In the genomic region with DNA sequence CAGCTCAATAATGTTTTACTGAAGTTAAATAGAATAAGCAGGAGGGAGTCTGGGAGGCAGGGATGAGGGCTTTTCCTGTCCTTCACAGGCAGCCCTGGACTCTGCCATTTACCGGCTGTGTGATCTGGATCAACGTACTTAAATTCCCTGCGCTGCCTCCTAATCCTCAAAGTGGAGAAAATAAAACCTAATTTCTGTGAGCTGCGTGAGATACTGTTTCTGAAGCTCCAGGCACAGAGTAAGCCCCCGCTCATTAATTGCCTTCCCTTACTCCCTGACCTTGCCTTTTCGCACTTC, we compare ENCODE assay signal across 9 cellular contexts. TPM values are rescaled to one million over a fixed set of nuclear protein-coding genes. Genes with fewer than 3 reads are reported as not detected.
DNase-seq lines count a peak whose midpoint lies in the region; ATAC-seq and TF ChIP-seq lines count a peak whose summit lies in the region.
"Had no signal": no experiment of that assay in that cellular context is flagged by ENCODE, and none has a peak within 500 bp of the region (broad histone marks: within the 10 kb centered on the region; RNA-seq: fewer than 3 reads in every experiment).

No MANE protein-coding gene starts in this region.

- H3K9me3 Mint-ChIP-seq in HFFc6 (no peaks in the 10 kb centered on the region), immature natural killer cell (no peaks in the 10 kb centered on the region)
- H3K9me3 Mint-ChIP-seq in activated T-helper 17 cell treated with anti-CD3 and anti-CD28 coated beads, Interleukin-2, amount 50 U/mL, for 72 hours: no peaks in the 10 kb centered on the region
- H3K9me3 Mint-ChIP-seq in stimulated activated effector memory CD8-positive, alpha-beta T cell treated with anti-CD3 and anti-CD28 coated beads, Interleukin-12 subunit alpha, Interleukin-12 subunit beta, amount 100 ng/mL, for 72 hours: no peaks in the 10 kb centered on the region

- peak overlapping the region; percentile 98 for H3K4me3 Mint-ChIP-seq in HFFc6
- H3K4me3 Mint-ChIP-seq in activated T-helper 17 cell treated with anti-CD3 and anti-CD28 coated beads, Interleukin-2, amount 50 U/mL, for 72 hours: peak overlapping the region; percentile 66
- peak overlapping the region; percentile 65 to 76 (median 71) for H3K4me3 Mint-ChIP-seq in immature natural killer cell
- H3K4me3 Mint-ChIP-seq in stimulated activated effector memory CD8-positive, alpha-beta T cell treated with anti-CD3 and anti-CD28 coated beads, Interleukin-12 subunit alpha, Interleukin-12 subunit beta, amount 100 ng/mL, for 72 hours: peak overlapping the region; percentile 79

- H3K36me3 Mint-ChIP-seq in HFFc6 (ENCODE audit: low read depth) (no peaks in the 10 kb centered on the region), immature natural killer cell (no peaks in the 10 kb centered on the region)
- no peaks in the 10 kb centered on the region for H3K36me3 Mint-ChIP-seq in activated T-helper 17 cell treated with anti-CD3 and anti-CD28 coated beads, Interleukin-2, amount 50 U/mL, for 72 hours (ENCODE audit: low read depth)
- no peaks in the 10 kb centered on the region for H3K36me3 Mint-ChIP-seq in stimulated activated effector memory CD8-positive, alpha-beta T cell treated with anti-CD3 and anti-CD28 coated beads, Interleukin-12 subunit alpha, Interleukin-12 subunit beta, amount 100 ng/mL, for 72 hours

- ATAC-seq in activated T-helper 17 cell treated with anti-CD3 and anti-CD28 coated beads, Interleukin-2, amount 50 U/mL, for 72 hours (replicated peaks): no peak
- ATAC-seq in stimulated activated effector memory CD8-positive, alpha-beta T cell treated with anti-CD3 and anti-CD28 coated beads, Interleukin-12 subunit alpha, Interleukin-12 subunit beta, amount 100 ng/mL, for 72 hours: no peak

- DNase-seq in HFFc6 (no peak), immature natural killer cell (no peak), UCSD-AML1 (lab: John Stamatoyannopoulos, UW; ENCODE audit: unreplicated experiment) (no peak), NCI-H510A treated with DMSO at 0.1 percent for 48 hours (lab: John Stamatoyannopoulos, UW) (no peak)
- no peak for DNase-seq in stimulated activated effector memory CD8-positive, alpha-beta T cell treated with anti-CD3 and anti-CD28 coated beads, Interleukin-12 subunit alpha, Interleukin-12 subunit beta, amount 100 ng/mL, for 72 hours (ENCODE audit: low spot score in 2 of 2)
- no peak for DNase-seq in stimulated activated CD4-positive, alpha-beta T cell treated with anti-CD3 and anti-CD28 coated beads, Interleukin-12 subunit alpha, Interleukin-12 subunit beta, amount 100 ng/mL, for 4 hours
- no peak for DNase-seq in stimulated activated naive CD4-positive, alpha-beta T cell (lab: John Stamatoyannopoulos, UW)

- H3K4me1 Mint-ChIP-seq in HFFc6 (ENCODE audit: low read depth): peaks cover 28% of the 10 kb centered on the region
- peaks cover 14% of the 10 kb centered on the region for H3K4me1 Mint-ChIP-seq in activated T-helper 17 cell treated with anti-CD3 and anti-CD28 coated beads, Interleukin-2, amount 50 U/mL, for 72 hours
- peaks cover 16 to 18% of the 10 kb centered on the region in 2 donors for H3K4me1 Mint-ChIP-seq in immature natural killer cell
- peaks cover 33% of the 10 kb centered on the region for H3K4me1 Mint-ChIP-seq in stimulated activated effector memory CD8-positive, alpha-beta T cell treated with anti-CD3 and anti-CD28 coated beads, Interleukin-12 subunit alpha, Interleukin-12 subunit beta, amount 100 ng/mL, for 72 hours

- no peak for TF ChIP-seq CTCF in HFFc6 (IDR thresholded peaks at IDR 0.05)

- H3K27me3 Mint-ChIP-seq in HFFc6 (ENCODE audit: insufficient read depth) (peaks cover 12% of the 10 kb centered on the region), immature natural killer cell (ENCODE audit: low read depth in 3 of 3) (peaks cover 1 to 14% (median 10%) of the 10 kb centered on the region in 3 donors)
- no peaks in the 10 kb centered on the region for H3K27me3 Mint-ChIP-seq in activated T-helper 17 cell treated with anti-CD3 and anti-CD28 coated beads, Interleukin-2, amount 50 U/mL, for 72 hours

- H3K27ac Mint-ChIP-seq in HFFc6 (peak overlapping the region; percentile 86), immature natural killer cell (no peak overlapping the region)
- no peak overlapping the region for H3K27ac Mint-ChIP-seq in activated T-helper 17 cell treated with anti-CD3 and anti-CD28 coated beads, Interleukin-2, amount 50 U/mL, for 72 hours
- peak overlapping the region; percentile 24 for H3K27ac Mint-ChIP-seq in stimulated activated effector memory CD8-positive, alpha-beta T cell treated with anti-CD3 and anti-CD28 coated beads, Interleukin-12 subunit alpha, Interleukin-12 subunit beta, amount 100 ng/mL, for 72 hours

RNA-seq across cellular contexts. Expression of a gene that starts 0.3 kb away (rescaled TPM):
- 10 to 100 TPM; 30.7 to 49.0 (median 38.1) TPM for total RNA-seq in HFFc6 (2021; fragmentation: NEBNext Ultra II Directional; extraction: Animal tissue kit (Norgen Biotek cat#: 25700))
- total RNA-seq in activated T-helper 17 cell treated with anti-CD3 and anti-CD28 coated beads, Interleukin-2, amount 50 U/mL, for 72 hours: 10 to 100 TPM in 1 of 2 donors, 1 to 10 TPM in 1; 8.4 to 19.2 TPM
- 1 to 10 TPM in 1 of 3 donors, under 1 TPM in 1, not detected in 1; 0.74 to 1.3 TPM for polyA plus RNA-seq in immature natural killer cell

RNA-seq across cellular contexts. Expression of a gene that starts 39.0 kb away (rescaled TPM):
- not detected for total RNA-seq in HFFc6 (2021; fragmentation: NEBNext Ultra II Directional; extraction: Animal tissue kit (Norgen Biotek cat#: 25700))
- under 1 TPM in 1 of 2 donors, not detected in 1; 0.40 TPM for total RNA-seq in activated T-helper 17 cell treated with anti-CD3 and anti-CD28 coated beads, Interleukin-2, amount 50 U/mL, for 72 hours
- polyA plus RNA-seq in immature natural killer cell: not detected
- total RNA-seq: foreskin keratinocyte had no signal
- polyA plus RNA-seq: foreskin keratinocyte had no signal

Comparison
In these comparisons a context has a peak if more than half of its experiments do, and no peak if none do; other contexts are left out.
1. H3K27ac Mint-ChIP-seq: peak in HFFc6 (single experiment) and stimulated activated effector memory CD8-positive, alpha-beta T cell treated with anti-CD3 and anti-CD28 coated beads, Interleukin-12 subunit alpha, Interleukin-12 subunit beta, amount 100 ng/mL, for 72 hours (single experiment); none in activated T-helper 17 cell treated with anti-CD3 and anti-CD28 coated beads, Interleukin-2, amount 50 U/mL, for 72 hours (single experiment) and immature natural killer cell (0 of 6).
2. Peak in every context shown above with its lines, with median percentiles within 50 percentile points of each other: H3K4me3 Mint-ChIP-seq.